ENCODE assay signal across 9 cellular contexts in genomic region chr2:222708274-222708710, GRCh38. TPM values are rescaled to one million over a fixed set of nuclear protein-coding genes. Genes with fewer than 3 reads are reported as not detected.
DNase-seq lines count a peak whose midpoint lies in the region; ATAC-seq and TF ChIP-seq lines count a peak whose summit lies in the region.
"Had no signal": no experiment of that assay in that cellular context is flagged by ENCODE, and none has a peak within 500 bp of the region (broad histone marks: within the 10 kb centered on the region; RNA-seq: fewer than 3 reads in every experiment).

No MANE protein-coding gene starts in this region.

- peak; percentile 87 for TF ChIP-seq CTCF in HFF-Myc (IDR thresholded peaks at IDR 0.05; ENCODE audit: low read depth, low read length, missing control alignments)
- TF ChIP-seq CTCF in mesothelial cell of epicardium (IDR thresholded peaks at IDR 0.05; ENCODE audit: unreplicated experiment), result peak; percentile 99

- POLR2A ChIA-PET in activated CD4-positive, alpha-beta memory T cell treated with anti-CD3 and anti-CD28 coated beads, Interleukin-2, amount 10 ng/mL, durations not matched to agents 7 days and 5 days (lab: Charles Lee), result no interaction called here

- no peak overlapping the region for H3K4me3 Mint-ChIP-seq in activated CD4-positive, alpha-beta memory T cell treated with anti-CD3 and anti-CD28 coated beads, Interleukin-2, amount 10 ng/mL, durations not matched to agents 7 days and 5 days
- H3K4me3 Mint-ChIP-seq in mesothelial cell of epicardium, result no peak overlapping the region

- no peaks in the 10 kb centered on the region for H3K9me3 Mint-ChIP-seq in activated CD4-positive, alpha-beta memory T cell treated with anti-CD3 and anti-CD28 coated beads, Interleukin-2, amount 10 ng/mL, durations not matched to agents 7 days and 5 days
- H3K9me3 Mint-ChIP-seq in mesothelial cell of epicardium, result no peaks in the 10 kb centered on the region

- peaks cover 9% of the 10 kb centered on the region for H3K4me1 Mint-ChIP-seq in activated CD4-positive, alpha-beta memory T cell treated with anti-CD3 and anti-CD28 coated beads, Interleukin-2, amount 10 ng/mL, durations not matched to agents 7 days and 5 days
- peaks cover 14% of the 10 kb centered on the region for H3K4me1 Mint-ChIP-seq in mesothelial cell of epicardium

- no peak overlapping the region for H3K27ac Mint-ChIP-seq in activated CD4-positive, alpha-beta memory T cell treated with anti-CD3 and anti-CD28 coated beads, Interleukin-2, amount 10 ng/mL, durations not matched to agents 7 days and 5 days
- H3K27ac Mint-ChIP-seq in mesothelial cell of epicardium, result peak overlapping the region; percentile 37

- H3K4me3 ChIP-seq in HFF-Myc (replicated peaks; ENCODE audit: low read depth, low read length), result no peak overlapping the region

- CTCF ChIA-PET in activated CD4-positive, alpha-beta memory T cell treated with anti-CD3 and anti-CD28 coated beads, Interleukin-2, amount 10 ng/mL, durations not matched to agents 7 days and 5 days (lab: Charles Lee), result interaction anchor here (0.8 to 5.3 kb wide), 22 partner anchors 9 to 231 kb away, joined by 3 to 55 read pairs (median 6); no protein-coding TSS in a partner anchor

- DNase-seq in COLO668 (lab: John Stamatoyannopoulos, UW; ENCODE audit: unreplicated experiment), result peak; percentile 74
- DNase-seq in HFF-Myc (ENCODE audit: extremely low read depth, low read depth), result no peak
- DNase-seq in NCI-H748 (lab: John Stamatoyannopoulos, UW; ENCODE audit: unreplicated experiment), result peak; percentile 72
- DNase-seq in activated CD4-positive, alpha-beta memory T cell treated with anti-CD3 and anti-CD28 coated beads, Interleukin-2, amount 10 ng/mL, durations not matched to agents 7 days and 5 days, result peak; percentile 76
- peak; percentile 59 for DNase-seq in effector CD8-positive, alpha-beta T cell (lab: John Stamatoyannopoulos, UW)
- DNase-seq in mesothelial cell of epicardium (ENCODE audit: low spot score in 2 of 2, unreplicated experiment in 2 of 2), result peak; percentile 68 to 86
- DNase-seq in stimulated activated CD8-positive, alpha-beta memory T cell treated with anti-CD3 and anti-CD28 coated beads, Interleukin-2, amount 100 ng/mL, for 1 hour (ENCODE audit: low read depth in 2 of 2), result peak; percentile 46 to 57

- H3K36me3 Mint-ChIP-seq in activated CD4-positive, alpha-beta memory T cell treated with anti-CD3 and anti-CD28 coated beads, Interleukin-2, amount 10 ng/mL, durations not matched to agents 7 days and 5 days (ENCODE audit: low read depth), result no peaks in the 10 kb centered on the region
- no peaks in the 10 kb centered on the region for H3K36me3 Mint-ChIP-seq in mesothelial cell of epicardium

- H3K27me3 Mint-ChIP-seq in activated CD4-positive, alpha-beta memory T cell treated with anti-CD3 and anti-CD28 coated beads, Interleukin-2, amount 10 ng/mL, durations not matched to agents 7 days and 5 days, result peaks cover 43% of the 10 kb centered on the region
- peaks cover 5% of the 10 kb centered on the region for H3K27me3 Mint-ChIP-seq in mesothelial cell of epicardium (ENCODE audit: low read depth)

- ATAC-seq in HG03108 (IDR thresholded peaks at IDR 0.05; ENCODE audit: unreplicated experiment), result no peak

RNA-seq across cellular contexts. Expression of gene MOGAT1, which starts 36.8 kb away (rescaled TPM):
- total RNA-seq in activated CD4-positive, alpha-beta memory T cell treated with anti-CD3 and anti-CD28 coated beads, Interleukin-2, amount 10 ng/mL, durations not matched to agents 7 days and 5 days, result not detected
- total RNA-seq in mesothelial cell of epicardium, result not detected in 3 replicates
- total RNA-seq: T-helper 1 cell treated with Interleukin-12 subunit alpha and Interleukin-12 subunit beta and Interleukin-4 antibody, amounts not matched to agents 30 ng/mL and 1 ng/mL, for 36 hours had no signal

RNA-seq across cellular contexts. Expression of gene FARSB, which starts 52.4 kb away (rescaled TPM):
- 10 to 100 TPM; 20.8 to 21.5 TPM for total RNA-seq in activated CD4-positive, alpha-beta memory T cell treated with anti-CD3 and anti-CD28 coated beads, Interleukin-2, amount 10 ng/mL, durations not matched to agents 7 days and 5 days
- total RNA-seq in mesothelial cell of epicardium, result 17.7 to 19.1 TPM (median 18.5 TPM) in 3 replicates
